In genomic region chr6:168432196-168432595, GRCh38 we compare ENCODE assay signal across 31 cellular contexts. TPM values are rescaled to one million over a fixed set of nuclear protein-coding genes. Genes with fewer than 3 reads are reported as not detected.
"Had no signal": no experiment of that assay in that cellular context is flagged by ENCODE, and none has a peak within 500 bp of the region (broad histone marks: within the 10 kb centered on the region; RNA-seq: fewer than 3 reads in every experiment).

No MANE protein-coding gene starts in this region.

- H3K27ac Mint-ChIP-seq: naive thymus-derived CD8-positive, alpha-beta T cell; natural killer cell treated with Interleukin-12 subunit alpha and Interleukin-12 subunit beta and Interleukin-15 and Interleukin-18, amount 100 ng/mL, for 72 hours; progenitor cell of endocrine pancreas; stimulated activated effector memory CD8-positive, alpha-beta T cell treated with anti-CD3 and anti-CD28 coated beads, Interleukin-12 subunit alpha, Interleukin-12 subunit beta, amount 100 ng/mL, for 72 hours; stimulated activated naive B cell treated with anti-CD40 and anti-IgM and Interleukin-4, amounts not matched to agents 10 μg/mL and 1 μg/mL and 100 μg/mL, for 72 hours; stimulated activated naive CD8-positive, alpha-beta T cell treated with anti-CD3 and anti-CD28 coated beads, Interleukin-15, Interleukin-2, amounts not matched to agents 100 ng/mL and 50 ng/mL, for 24 hours had no signal

- H3K9ac ChIP-seq: parathyroid adenoma had no signal

- H3K4me1 Mint-ChIP-seq: naive thymus-derived CD8-positive, alpha-beta T cell; neural crest cell; stimulated activated effector memory CD8-positive, alpha-beta T cell treated with anti-CD3 and anti-CD28 coated beads, Interleukin-12 subunit alpha, Interleukin-12 subunit beta, amount 100 ng/mL, for 72 hours; stimulated activated naive B cell treated with anti-CD40 and anti-IgM and Interleukin-4, amounts not matched to agents 10 μg/mL and 1 μg/mL and 100 μg/mL, for 72 hours had no signal

- DNase-seq: naive thymus-derived CD8-positive, alpha-beta T cell; nephron progenitor cell; nucleus accumbens; ovary; posterior cingulate gyrus; psoas muscle; right cardiac atrium; right lobe of liver; sigmoid colon; small intestine; stimulated activated CD4-positive, alpha-beta T cell treated with anti-CD3 and anti-CD28 coated beads, Interleukin-15, amount 100 ng/mL, for 24 hours; stimulated activated CD4-positive, alpha-beta T cell treated with anti-CD3 and anti-CD28 coated beads, Interleukin-2, amount 100 ng/mL, for 24 hours; stimulated activated CD4-positive, alpha-beta T cell treated with anti-CD3 and anti-CD28 coated beads, Interleukin-2, amount 100 ng/mL, for 48 hours; stimulated activated CD4-positive, alpha-beta T cell treated with anti-CD3 and anti-CD28 coated beads, Interleukin-4, amount 100 ng/mL, for 24 hours; stimulated activated naive B cell treated with anti-CD40 and anti-IgM and Interleukin-4, amounts not matched to agents 10 μg/mL and 1 μg/mL and 100 μg/mL, for 72 hours; stimulated activated naive CD4-positive, alpha-beta T cell treated with Interleukin-2 at 50 U/mL for 16 hours; stomach; thyroid gland; trophoblast cell; upper lobe of left lung had no signal

- H3K9me3 Mint-ChIP-seq: natural killer cell treated with Interleukin-12 subunit alpha and Interleukin-12 subunit beta and Interleukin-15 and Interleukin-18, amount 100 ng/mL, for 72 hours; neural crest cell; stimulated activated effector memory CD8-positive, alpha-beta T cell treated with anti-CD3 and anti-CD28 coated beads, Interleukin-12 subunit alpha, Interleukin-12 subunit beta, amount 100 ng/mL, for 72 hours; stimulated activated naive B cell treated with anti-CD40 and anti-IgM and Interleukin-4, amounts not matched to agents 10 μg/mL and 1 μg/mL and 100 μg/mL, for 72 hours; stimulated activated naive CD8-positive, alpha-beta T cell treated with anti-CD3 and anti-CD28 coated beads, Interleukin-15, Interleukin-2, amounts not matched to agents 100 ng/mL and 50 ng/mL, for 24 hours had no signal

- FAIRE-seq: small intestine, urothelium cell line had no signal

- ATAC-seq: naive thymus-derived CD8-positive, alpha-beta T cell; natural killer cell treated with Interleukin-12 subunit alpha and Interleukin-12 subunit beta and Interleukin-15 and Interleukin-18, amount 100 ng/mL, for 72 hours; psoas muscle; right cardiac atrium; right lobe of liver; stimulated activated effector memory CD8-positive, alpha-beta T cell treated with anti-CD3 and anti-CD28 coated beads, Interleukin-12 subunit alpha, Interleukin-12 subunit beta, amount 100 ng/mL, for 72 hours; stimulated activated naive B cell treated with anti-CD40 and anti-IgM and Interleukin-4, amounts not matched to agents 10 μg/mL and 1 μg/mL and 100 μg/mL, for 72 hours had no signal

- H3K4me1 ChIP-seq: parathyroid adenoma, psoas muscle, right lobe of liver, sigmoid colon, tibial nerve, upper lobe of left lung, vagina had no signal

- H3K36me3 ChIP-seq: neutrophil, ovary, right lobe of liver, sigmoid colon, stomach, thoracic aorta, thyroid gland, tibial nerve, upper lobe of left lung, vagina had no signal

- H3K27ac ChIP-seq: neutrophil, ovary, parathyroid adenoma, psoas muscle, right lobe of liver, sigmoid colon, stomach, thoracic aorta, thyroid gland, tibial nerve, upper lobe of left lung, vagina had no signal

- H3K79me2 ChIP-seq: parathyroid adenoma had no signal

- H2AFZ ChIP-seq: parathyroid adenoma had no signal

- H3K4me3 Mint-ChIP-seq: naive thymus-derived CD8-positive, alpha-beta T cell; natural killer cell treated with Interleukin-12 subunit alpha and Interleukin-12 subunit beta and Interleukin-15 and Interleukin-18, amount 100 ng/mL, for 72 hours; nephron progenitor cell; neural crest cell; stimulated activated effector memory CD8-positive, alpha-beta T cell treated with anti-CD3 and anti-CD28 coated beads, Interleukin-12 subunit alpha, Interleukin-12 subunit beta, amount 100 ng/mL, for 72 hours; stimulated activated naive B cell treated with anti-CD40 and anti-IgM and Interleukin-4, amounts not matched to agents 10 μg/mL and 1 μg/mL and 100 μg/mL, for 72 hours; stimulated activated naive CD8-positive, alpha-beta T cell treated with anti-CD3 and anti-CD28 coated beads, Interleukin-15, Interleukin-2, amounts not matched to agents 100 ng/mL and 50 ng/mL, for 24 hours had no signal

- H3K4me3 ChIP-seq: ovary, psoas muscle, right lobe of liver, sigmoid colon, stomach, thoracic aorta, thyroid gland, tibial nerve, upper lobe of left lung, vagina had no signal

- H3K27me3 ChIP-seq: neutrophil, ovary, right lobe of liver, sigmoid colon, thyroid gland, tibial nerve, upper lobe of left lung, vagina had no signal

- H3K36me3 Mint-ChIP-seq: naive thymus-derived CD8-positive, alpha-beta T cell; natural killer cell treated with Interleukin-12 subunit alpha and Interleukin-12 subunit beta and Interleukin-15 and Interleukin-18, amount 100 ng/mL, for 72 hours; stimulated activated effector memory CD8-positive, alpha-beta T cell treated with anti-CD3 and anti-CD28 coated beads, Interleukin-12 subunit alpha, Interleukin-12 subunit beta, amount 100 ng/mL, for 72 hours; stimulated activated naive B cell treated with anti-CD40 and anti-IgM and Interleukin-4, amounts not matched to agents 10 μg/mL and 1 μg/mL and 100 μg/mL, for 72 hours had no signal

- H3K9me3 ChIP-seq: neutrophil, ovary, psoas muscle, right lobe of liver, sigmoid colon, stomach, thoracic aorta, thyroid gland, tibial nerve, upper lobe of left lung, vagina had no signal

RNA-seq across cellular contexts. Expression of gene SMOC2, which starts 8.8 kb away (rescaled TPM):
- total RNA-seq: naive thymus-derived CD8-positive, alpha-beta T cell; natural killer cell treated with Interleukin-12 subunit alpha and Interleukin-12 subunit beta and Interleukin-15 and Interleukin-18, amount 100 ng/mL, for 72 hours had no signal
- polyA plus RNA-seq: naive thymus-derived CD8-positive, alpha-beta T cell had no signal
